ENCODE assay signal across 18 cellular contexts in genomic region chr7:71486856-71487628, GRCh38.
DNase-seq lines count a peak whose midpoint lies in the region; ATAC-seq and TF ChIP-seq lines count a peak whose summit lies in the region.
"Had no signal": no experiment of that assay in that cellular context is flagged by ENCODE, and none has a peak within 500 bp of the region (broad histone marks: within the 10 kb centered on the region; RNA-seq: fewer than 3 reads in every experiment).

No MANE protein-coding gene starts in this region.

- ATAC-seq in HG03354 (IDR thresholded peaks at IDR 0.05; ENCODE audit: poor library complexity, severe bottlenecking, unreplicated experiment) (no peak), GM18861 (IDR thresholded peaks at IDR 0.05; ENCODE audit: unreplicated experiment) (no peak)
- ATAC-seq in stimulated activated naive CD8-positive, alpha-beta T cell treated with anti-CD3 and anti-CD28 coated beads, Interleukin-15, Interleukin-2, amounts not matched to agents 100 U/mL and 50 U/mL, for 24 hours = no peak

- H3K79me2 ChIP-seq in H9 (ENCODE audit: insufficient read depth, low read length) = no peaks in the 10 kb centered on the region

- H3K4ac ChIP-seq in H9 (ENCODE audit: low read depth, low read length) = no peak overlapping the region

- no peak overlapping the region for H4K8ac ChIP-seq in H9 (replicated peaks; ENCODE audit: insufficient read length, low read depth, low read length)

- H3K27ac ChIP-seq in H9 (ENCODE audit: insufficient read length, low read depth, low read length) (no peak overlapping the region), right atrium auricular region (no peak overlapping the region), prostate gland (no peak overlapping the region)
- H3K27ac ChIP-seq: ascending aorta had no signal

- no peak overlapping the region for H3K9ac ChIP-seq in H9 (ENCODE audit: extremely low read depth, insufficient read length, low read length)

- no peaks in the 10 kb centered on the region; the same call in 1 of the 2 replicates for H3K4me1 ChIP-seq in H9 (ENCODE audit: insufficient read depth, low read length)
- no peaks in the 10 kb centered on the region for H3K4me1 ChIP-seq in right atrium auricular region
- H3K4me1 ChIP-seq in prostate gland (replicated peaks) = no peaks in the 10 kb centered on the region
- H3K4me1 ChIP-seq: ascending aorta had no signal

- H2BK5ac ChIP-seq in H9 (ENCODE audit: insufficient read length, low read length) = no peak overlapping the region

- H3K4me1 Mint-ChIP-seq in H9 (peaks cover 11 to 16% of the 10 kb centered on the region in 2 experiments), brain (peaks cover 18% of the 10 kb centered on the region)
- H3K4me1 Mint-ChIP-seq: CD4-positive, CD25-positive, alpha-beta regulatory T cell; memory B cell had no signal

- no peak overlapping the region for H3K14ac ChIP-seq in H9 (ENCODE audit: insufficient read depth, low read length)

- H3K27me3 Mint-ChIP-seq in H9 (ENCODE audit: low read depth) = no peaks in the 10 kb centered on the region
- H3K27me3 Mint-ChIP-seq in brain = no peaks in the 10 kb centered on the region
- H3K27me3 Mint-ChIP-seq: CD4-positive, CD25-positive, alpha-beta regulatory T cell; memory B cell; progenitor cell of endocrine pancreas had no signal

- H3K36me3 ChIP-seq in right atrium auricular region = no peaks in the 10 kb centered on the region
- no peaks in the 10 kb centered on the region for H3K36me3 ChIP-seq in prostate gland
- H3K36me3 ChIP-seq: ascending aorta had no signal

- H2BK12ac ChIP-seq in H9 (ENCODE audit: insufficient read length, low read depth, low read length) = no peak overlapping the region

- H3K9me3 ChIP-seq in H9 (ENCODE audit: control insufficient read depth, low read depth, low read length) (no peaks in the 10 kb centered on the region), right atrium auricular region (no peaks in the 10 kb centered on the region), prostate gland (no peaks in the 10 kb centered on the region)
- H3K9me3 ChIP-seq: ascending aorta had no signal

- peak overlapping the region; percentile 36 to 92 (median 86) for H3K27ac Mint-ChIP-seq in H9
- H3K27ac Mint-ChIP-seq in brain = peak overlapping the region in 3 of 5 experiments; percentile 10 to 72 (median 15)
- H3K27ac Mint-ChIP-seq: CD4-positive, CD25-positive, alpha-beta regulatory T cell; memory B cell; progenitor cell of endocrine pancreas had no signal

- no peaks in the 10 kb centered on the region for H4K20me1 ChIP-seq in H9 (ENCODE audit: control insufficient read depth, insufficient read depth, insufficient read length)

- H3K18ac ChIP-seq in H9 (ENCODE audit: insufficient read length, low read depth, low read length) = no peak overlapping the region

- intact Hi-C loops in prostate gland (cut with DNase I) = no loop called here

- peaks cover 9 to 37% (median 23%) of the 10 kb centered on the region in 3 experiments; a peak in 6 of 7 replicates for H3K36me3 Mint-ChIP-seq in H9 (ENCODE audit: insufficient read depth in 1 of 3, low read depth in 3 of 3)
- H3K36me3 Mint-ChIP-seq in brain = peaks cover 14% of the 10 kb centered on the region
- H3K36me3 Mint-ChIP-seq: CD4-positive, CD25-positive, alpha-beta regulatory T cell; memory B cell had no signal

- no peak overlapping the region for H3K4me2 ChIP-seq in H9 (ENCODE audit: insufficient read depth, insufficient read length, low read length)

- H2BK20ac ChIP-seq in H9 (ENCODE audit: low read depth, low read length, poor library complexity, severe bottlenecking) = no peak overlapping the region

- H3K23me2 ChIP-seq in H9 (ENCODE audit: insufficient read length, low read depth, low read length, poor library complexity, severe bottlenecking) = no peaks in the 10 kb centered on the region

- TF ChIP-seq CTCF in H9 (conservative IDR thresholded peaks at IDR 0.05) (no peak), brain (conservative IDR thresholded peaks at IDR 0.05) (no peak), right atrium auricular region (IDR thresholded peaks at IDR 0.05) (no peak), prostate gland (IDR thresholded peaks at IDR 0.05) (no peak)

- H2BK120ac ChIP-seq in H9 (ENCODE audit: low read depth, low read length, poor library complexity, severe bottlenecking) = no peak overlapping the region

- H2AFZ ChIP-seq in H9 (ENCODE audit: low read length) = no peak overlapping the region

- no peak for DNase-seq in H9
- peak; percentile 58 for DNase-seq in right atrium auricular region (ENCODE audit: low spot score)
- peak; percentile 75 for DNase-seq in smooth muscle cell of the brain vasculature (ENCODE audit: low read depth, low spot score)
- DNase-seq in prostate gland (ENCODE audit: low spot score) = no peak
- no peak for DNase-seq in stimulated activated naive CD8-positive, alpha-beta T cell treated with anti-CD3 and anti-CD28 coated beads, Interleukin-15, Interleukin-2, amounts not matched to agents 100 U/mL and 50 U/mL, for 24 hours
- DNase-seq: activated CD4-positive, alpha-beta T cell treated with anti-CD3 and anti-CD28 coated beads, Interleukin-2, amount 50 U/mL, for 1 hour; CD4-positive, CD25-positive, alpha-beta regulatory T cell; NCI-H1105 treated with DMSO at 0.1 percent for 48 hours; NCI-H510A treated with DMSO at 0.1 percent for 48 hours; stimulated activated CD4-positive, alpha-beta T cell treated with anti-CD3 and anti-CD28 coated beads, Interleukin-4, amount 100 ng/mL, for 24 hours; stimulated activated naive CD4-positive, alpha-beta T cell; T-helper 2 cell had no signal

- no peak for TF ChIP-seq POLR2A in prostate gland (IDR thresholded peaks at IDR 0.05)

- H3K23ac ChIP-seq in H9 (ENCODE audit: insufficient read length, low read depth, low read length) = no peak overlapping the region

- H3K27me3 ChIP-seq in H9 (ENCODE audit: insufficient read depth, low read length) (no peaks in the 10 kb centered on the region), right atrium auricular region (no peaks in the 10 kb centered on the region), prostate gland (replicated peaks; ENCODE audit: insufficient read depth) (no peaks in the 10 kb centered on the region)
- H3K27me3 ChIP-seq: ascending aorta had no signal

- no peak overlapping the region for H3T11ph ChIP-seq in H9 (ENCODE audit: low read length)

- H3K9me3 Mint-ChIP-seq in H9 (no peaks in the 10 kb centered on the region), brain (peaks cover 0 to 4% (median 2%) of the 10 kb centered on the region in 5 experiments)

- no CpG with 5 or more reads among the region's 6 CpGs for WGBS in H9 (ENCODE audit: extremely low coverage, insufficient read length, low lambda C conversion rate)
- 66% methylated on average over 6 of the region's 6 CpGs for WGBS in prostate gland

- H3K56ac ChIP-seq in H9 (ENCODE audit: insufficient read length, low read depth, low read length) = no peak overlapping the region

- H4K91ac ChIP-seq in H9 (ENCODE audit: insufficient read length, low read depth, low read length) = no peak overlapping the region

- H2BK15ac ChIP-seq in H9 (ENCODE audit: low read depth, low read length) = no peak overlapping the region

- no peak overlapping the region for H2AK5ac ChIP-seq in H9 (ENCODE audit: insufficient read length, low read length)

- H3K79me1 ChIP-seq in H9 (ENCODE audit: insufficient read depth, low read depth, low read length, poor library complexity, severe bottlenecking) = no peaks in the 10 kb centered on the region

- H4K5ac ChIP-seq in H9 (ENCODE audit: insufficient read length, low read depth, low read length) = no peak overlapping the region

- H3K4me3 ChIP-seq in right atrium auricular region (no peak overlapping the region), prostate gland (no peak overlapping the region)
- H3K4me3 ChIP-seq: ascending aorta had no signal

- H3K4me3 Mint-ChIP-seq in H9 = no peak overlapping the region
- no peak overlapping the region for H3K4me3 Mint-ChIP-seq in brain
- H3K4me3 Mint-ChIP-seq: CD4-positive, CD25-positive, alpha-beta regulatory T cell; memory B cell had no signal

Comparison
In these comparisons a context has a peak if more than half of its experiments do, and no peak if none do; other contexts are left out.
1. DNase-seq: peak in right atrium auricular region (single experiment) and smooth muscle cell of the brain vasculature (single experiment); none in H9 (single experiment), prostate gland (single experiment) and stimulated activated naive CD8-positive, alpha-beta T cell treated with anti-CD3 and anti-CD28 coated beads, Interleukin-15, Interleukin-2, amounts not matched to agents 100 U/mL and 50 U/mL, for 24 hours (single experiment).